8 cellular contexts compared by ENCODE assay signal in the genomic region with DNA sequence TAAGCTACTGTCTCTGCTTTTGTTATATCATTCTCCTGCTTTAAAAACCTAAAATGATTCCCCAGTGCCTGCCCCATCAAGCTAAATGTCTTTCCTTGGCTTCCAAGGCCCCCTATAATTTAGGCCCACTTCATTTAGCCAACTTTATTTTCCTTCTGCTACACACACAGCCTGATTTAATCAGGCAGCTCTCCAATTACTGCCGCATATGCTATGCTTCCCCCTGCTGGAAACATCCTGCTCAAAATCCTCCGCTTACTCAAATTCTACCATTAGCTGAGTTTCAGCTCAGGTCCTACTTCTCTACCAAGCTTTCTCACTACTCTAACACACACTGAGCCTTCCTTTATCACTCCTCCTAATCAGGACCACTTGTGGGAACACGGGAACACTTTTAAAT. TPM values are rescaled to one million over a fixed set of nuclear protein-coding genes. Genes with fewer than 3 reads are reported as not detected.
DNase-seq lines count a peak whose midpoint lies in the region; ATAC-seq and TF ChIP-seq lines count a peak whose summit lies in the region.

No MANE protein-coding gene starts in this region.

- TF ChIP-seq CTCF in GM12872 (IDR thresholded peaks at IDR 0.05; ENCODE audit: insufficient read depth, low read depth, low read length) (peak; percentile 19; the same call in 1 of the 3 replicates), LNCaP clone FGC (IDR thresholded peaks at IDR 0.05; ENCODE audit: control insufficient read depth, extremely low read depth, insufficient read depth) (peak; percentile 61)

- ATAC-seq in GM21526 (IDR thresholded peaks at IDR 0.05; ENCODE audit: low FRiP score, unreplicated experiment), result no peak
- no peak for ATAC-seq in HG03159 (IDR thresholded peaks at IDR 0.05; ENCODE audit: unreplicated experiment)
- ATAC-seq in activated CD4-positive, CD25-positive, alpha-beta regulatory T cell treated with anti-CD3 and anti-CD28 coated beads, Interleukin-2, amount 50 U/mL, for 24 hours, result no peak

- H3K4me3 ChIP-seq in LNCaP clone FGC (ENCODE audit: low read depth, low read length), result no peak overlapping the region

- no peak for DNase-seq in LNCaP clone FGC (ENCODE audit: low read depth)
- DNase-seq in astrocyte of the hippocampus (ENCODE audit: low read depth, low spot score), result peak; percentile 64
- peak; percentile 17 to 46 for DNase-seq in lung microvascular endothelial cell (ENCODE audit: low read depth in 2 of 2)
- no peak for DNase-seq in activated CD4-positive, alpha-beta T cell treated with anti-CD3 and anti-CD28 coated beads, Interleukin-2, amount 50 U/mL, for 1 hour

RNA-seq across cellular contexts. Expression of a gene that starts 17.0 kb away (rescaled TPM):
- 81.5 and 117 TPM in 2 replicates for total RNA-seq in lung microvascular endothelial cell

Comparison
In these comparisons a context has a peak if more than half of its experiments do, and no peak if none do; other contexts are left out.
1. DNase-seq: peak in astrocyte of the hippocampus (single experiment) and lung microvascular endothelial cell (2 of 2); none in LNCaP clone FGC (single experiment) and activated CD4-positive, alpha-beta T cell treated with anti-CD3 and anti-CD28 coated beads, Interleukin-2, amount 50 U/mL, for 1 hour (single experiment).